Comparison of ENCODE assay signal across 23 cellular contexts in genomic region chr10:34150103-34150502, GRCh38.
"Had no signal": no experiment of that assay in that cellular context is flagged by ENCODE, and none has a peak within 500 bp of the region (broad histone marks: within the 10 kb centered on the region; RNA-seq: fewer than 3 reads in every experiment).

No MANE protein-coding gene starts in this region.

- H3K27ac Mint-ChIP-seq: endodermal cell; memory B cell; natural killer cell; stimulated activated effector memory CD8-positive, alpha-beta T cell treated with anti-CD3 and anti-CD28 coated beads, Interleukin-12 subunit alpha, Interleukin-12 subunit beta, amount 100 ng/mL, for 72 hours had no signal

- H3K4me1 Mint-ChIP-seq: memory B cell; natural killer cell; stimulated activated effector memory CD8-positive, alpha-beta T cell treated with anti-CD3 and anti-CD28 coated beads, Interleukin-12 subunit alpha, Interleukin-12 subunit beta, amount 100 ng/mL, for 72 hours had no signal

- H3K36me3 Mint-ChIP-seq: memory B cell; natural killer cell; stimulated activated effector memory CD8-positive, alpha-beta T cell treated with anti-CD3 and anti-CD28 coated beads, Interleukin-12 subunit alpha, Interleukin-12 subunit beta, amount 100 ng/mL, for 72 hours had no signal

- H3K9me3 Mint-ChIP-seq: endodermal cell had no signal

- DNase-seq: dorsolateral prefrontal cortex; effector CD4-positive, alpha-beta T cell; endodermal cell; foreskin fibroblast; gastrocnemius medialis; head of caudate nucleus; kidney; natural killer cell; occipital lobe; ovary; psoas muscle; right cardiac atrium; sigmoid colon; stimulated activated CD4-positive, alpha-beta T cell treated with anti-CD3 and anti-CD28 coated beads, Interleukin-2, amount 100 ng/mL, for 24 hours; stimulated activated CD4-positive, alpha-beta T cell treated with anti-CD3 and anti-CD28 coated beads, Interleukin-4, amount 100 ng/mL, for 24 hours; stimulated activated naive CD4-positive, alpha-beta T cell treated with Interleukin-2 at 50 U/mL for 16 hours; stomach; thyroid gland; trophoblast cell had no signal

- H3K4me3 Mint-ChIP-seq: endodermal cell; memory B cell; natural killer cell; stimulated activated effector memory CD8-positive, alpha-beta T cell treated with anti-CD3 and anti-CD28 coated beads, Interleukin-12 subunit alpha, Interleukin-12 subunit beta, amount 100 ng/mL, for 72 hours had no signal

- ATAC-seq: esophagus mucosa; gastrocnemius medialis; left lobe of liver; natural killer cell; psoas muscle; right cardiac atrium; stimulated activated effector memory CD8-positive, alpha-beta T cell treated with anti-CD3 and anti-CD28 coated beads, Interleukin-12 subunit alpha, Interleukin-12 subunit beta, amount 100 ng/mL, for 72 hours had no signal

- H3K27me3 Mint-ChIP-seq: memory B cell had no signal
